In the genomic region with DNA sequence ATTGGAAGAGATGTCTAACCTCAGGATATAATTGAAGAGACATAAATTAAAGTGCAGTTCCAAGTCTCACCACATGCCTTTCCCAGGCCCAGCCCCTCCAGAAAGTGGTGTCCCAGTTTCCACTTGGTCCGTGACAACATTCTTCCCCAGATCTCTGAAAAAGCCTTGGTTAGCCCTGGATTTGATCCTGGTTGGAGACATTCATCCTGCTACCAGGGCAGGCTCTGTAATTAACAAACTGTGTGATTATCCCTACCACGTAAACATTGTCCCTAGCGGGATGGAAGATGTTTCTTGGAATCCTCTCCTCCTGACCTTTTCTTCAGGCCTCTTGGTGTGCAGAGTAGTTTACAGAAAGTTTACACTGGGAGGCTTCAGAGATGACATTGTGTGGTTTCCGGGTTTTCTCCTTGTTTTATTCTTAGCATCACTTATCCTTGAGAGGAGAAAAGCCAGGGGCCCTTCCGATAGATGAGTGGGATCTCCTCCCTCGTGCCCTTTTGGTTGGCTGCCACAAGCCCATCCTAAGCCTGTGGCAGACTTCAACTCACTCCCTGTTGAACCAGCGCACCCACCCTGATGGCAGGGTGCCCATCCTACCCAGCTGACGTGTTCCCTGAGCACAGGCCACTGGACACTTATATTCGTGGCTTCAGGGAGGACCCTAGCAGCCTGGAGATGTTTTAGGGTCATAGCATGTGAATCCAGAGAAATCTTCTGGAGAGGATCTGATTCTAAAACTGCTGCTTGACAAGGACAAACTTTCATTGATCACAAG, we compare ENCODE assay signal across 9 cellular contexts.
DNase-seq lines count a peak whose midpoint lies in the region; ATAC-seq, FAIRE-seq and TF ChIP-seq lines count a peak whose summit lies in the region.
"Had no signal": no experiment of that assay in that cellular context is flagged by ENCODE, and none has a peak within 500 bp of the region (broad histone marks: within the 10 kb centered on the region; RNA-seq: fewer than 3 reads in every experiment).

No MANE protein-coding gene starts in this region.

- H3K27me3 ChIP-seq in H7 (ENCODE audit: control insufficient read depth, insufficient read depth, low read length) (no peaks in the 10 kb centered on the region; the same call in 1 of the 2 replicates), body of pancreas (no peaks in the 10 kb centered on the region), lower lobe of right lung (ENCODE audit: low read depth) (peaks cover 12% of the 10 kb centered on the region)

- CTCF ChIA-PET in AG04449 (lab: Yijun Ruan, JAX), result interaction anchor here (1.0 to 17.3 kb wide), 4 partner anchors 9 to 27 kb away, joined by 3 to 218 read pairs (median 9); no protein-coding TSS in a partner anchor

- no peak for FAIRE-seq in kidney (lab: Jason Lieb, UNC)

- H3K27ac ChIP-seq in body of pancreas (no peak overlapping the region), lower lobe of right lung (no peak overlapping the region), kidney (ENCODE audit: low read depth in 2 of 2, low read length in 2 of 2) (no peak overlapping the region)

- H3K9me3 ChIP-seq in body of pancreas (no peaks in the 10 kb centered on the region), lower lobe of right lung (no peaks in the 10 kb centered on the region), kidney (ENCODE audit: control insufficient read depth in 1 of 2, low read length in 2 of 2) (no peaks in the 10 kb centered on the region)

- intact Hi-C loops in body of pancreas (cut with DNase I) (no loop called here), lower lobe of right lung (cut with DNase I) (no loop called here), kidney (cut with DNase I) (no loop called here)

- WGBS in body of pancreas, 2 donors, result 79 to 86% methylated on average over 7 to 9 of the region's 9 CpGs

- DNase-seq in AG04449 (ENCODE audit: low read depth, low spot score) (no peak), H7 (peak; percentile 79), body of pancreas (no peak), lower lobe of right lung (no peak), kidney (no peak), UCSD-AML1 (lab: John Stamatoyannopoulos, UW; ENCODE audit: unreplicated experiment) (no peak), RPMI8226 (no peak), NCI-H510A (lab: John Stamatoyannopoulos, UW) (no peak)
- DNase-seq: NCI-H146 had no signal

- H3K9ac ChIP-seq in kidney (ENCODE audit: low read length in 2 of 2), result no peak overlapping the region

- no peak overlapping the region for H3K4me3 ChIP-seq in AG04449 (ENCODE audit: low read depth, low read length)
- H3K4me3 ChIP-seq in H7 (ENCODE audit: insufficient read depth, low read depth, low read length), result no peak overlapping the region
- H3K4me3 ChIP-seq in body of pancreas, result no peak overlapping the region
- H3K4me3 ChIP-seq in lower lobe of right lung, result no peak overlapping the region
- no peak overlapping the region for H3K4me3 ChIP-seq in kidney (ENCODE audit: low read length in 2 of 2)

- H3K36me3 ChIP-seq in H7 (replicated peaks; ENCODE audit: control insufficient read depth, insufficient read depth, low read length), result no peaks in the 10 kb centered on the region
- H3K36me3 ChIP-seq in body of pancreas (replicated peaks in 1 of 2; ENCODE audit: insufficient read depth in 1 of 2, low read depth in 2 of 2), result no peaks in the 10 kb centered on the region
- no peaks in the 10 kb centered on the region for H3K36me3 ChIP-seq in lower lobe of right lung
- no peaks in the 10 kb centered on the region for H3K36me3 ChIP-seq in kidney (ENCODE audit: control insufficient read depth in 1 of 2, insufficient read depth in 2 of 2, low read length in 2 of 2)

- POLR2A ChIA-PET in AG04449 (lab: Yijun Ruan, JAX), result no interaction called here

- ATAC-seq in body of pancreas, result no peak
- no peak for ATAC-seq in lower lobe of right lung

- no peak for TF ChIP-seq POLR2A in body of pancreas (IDR thresholded peaks at IDR 0.05)

- peak; percentile 19 for TF ChIP-seq CTCF in AG04449 (IDR thresholded peaks at IDR 0.05; ENCODE audit: insufficient read depth, low read length, missing control alignments)
- TF ChIP-seq CTCF in body of pancreas (IDR thresholded peaks at IDR 0.05), result peak in 4 of 7 experiments; percentile 13 to 35 (median 24)
- peak; percentile 27 for TF ChIP-seq CTCF in lower lobe of right lung (IDR thresholded peaks at IDR 0.05)
- no peak for TF ChIP-seq CTCF in kidney (IDR thresholded peaks at IDR 0.05; ENCODE audit: borderline replicate concordance, extremely low read depth, insufficient read depth)

- no peaks in the 10 kb centered on the region for H3K4me1 ChIP-seq in body of pancreas
- H3K4me1 ChIP-seq in lower lobe of right lung, result no peaks in the 10 kb centered on the region
- H3K4me1 ChIP-seq in kidney (ENCODE audit: control insufficient read depth in 1 of 2, insufficient read depth in 1 of 2, low read depth in 1 of 2, low read length in 2 of 2), result peaks cover 2 to 3% of the 10 kb centered on the region in 2 donors
